In genomic region chr6:49519660-49520059, GRCh38 we compare ENCODE assay signal across 13 cellular contexts.
A peak's percentile ranks its signal among the peaks of the same experiment; 100 is the strongest.
DNase-seq lines count a peak whose midpoint lies in the region; ATAC-seq lines count a peak whose summit lies in the region.
"Had no signal": no experiment of that assay in that cellular context is flagged by ENCODE, and none has a peak within 500 bp of the region (broad histone marks: within the 10 kb centered on the region; RNA-seq: fewer than 3 reads in every experiment).

No MANE protein-coding gene starts in this region.

- no peak for DNase-seq in SKM-1 (lab: John Stamatoyannopoulos, UW; ENCODE audit: unreplicated experiment)
- no peak for DNase-seq in superior temporal gyrus (ENCODE audit: extremely low spot score)
- no peak for DNase-seq in NCI-H1436 (lab: John Stamatoyannopoulos, UW)
- DNase-seq in HK-2 (ENCODE audit: unreplicated experiment): no peak
- DNase-seq: activated CD4-positive, alpha-beta T cell treated with anti-CD3 and anti-CD28 coated beads, Interleukin-2, amount 50 U/mL, for 48 hours; COR-L47; NCI-H1092; NCI-H524 treated with DMSO at 0.1 percent for 48 hours had no signal

- ATAC-seq in GM18499 (IDR thresholded peaks at IDR 0.05; ENCODE audit: insufficient read depth, unreplicated experiment) (peak; percentile 84), GM19438 (IDR thresholded peaks at IDR 0.05; ENCODE audit: low read depth, unreplicated experiment) (peak; percentile 72), HG02759 (IDR thresholded peaks at IDR 0.05; ENCODE audit: unreplicated experiment) (peak; percentile 78), HG03342 (IDR thresholded peaks at IDR 0.05; ENCODE audit: unreplicated experiment) (peak; percentile 66)
- ATAC-seq: A549 had no signal
